2 cellular contexts compared by ENCODE assay signal in genomic region chr4:7936963-7937362, GRCh38.
TF ChIP-seq lines count a peak whose summit lies in the region.

No MANE protein-coding gene starts in this region.

TF ChIP-seq in SK-N-SH, 30 proteins besides CTCF, POLR2A, EP300 and RAD21 (continued from another document):
- TF ChIP-seq IRF3 (IDR thresholded peaks at IDR 0.05; ENCODE audit: low read depth, low read length) (no peak), YY1 (IDR thresholded peaks at IDR 0.05; ENCODE audit: low read depth) (no peak), CHD2 (IDR thresholded peaks at IDR 0.05; ENCODE audit: low read length, partially characterized antibody) (no peak), MXI1 (IDR thresholded peaks at IDR 0.05; ENCODE audit: low read depth, low read length) (no peak), TAF1 (IDR thresholded peaks at IDR 0.05; ENCODE audit: borderline replicate concordance, low read depth, low read length) (no peak), NRF1 (IDR thresholded peaks at IDR 0.05; ENCODE audit: low read depth, low read length) (no peak), GABPA (IDR thresholded peaks at IDR 0.05; ENCODE audit: low read depth) (no peak), MEF2A (IDR thresholded peaks at IDR 0.05; ENCODE audit: borderline replicate concordance, low read depth) (no peak), TEAD4 (IDR thresholded peaks at IDR 0.05; ENCODE audit: borderline replicate concordance, insufficient read depth) (no peak)

TF ChIP-seq in SK-N-SH treated with all-trans-retinoic acid at 6 μM for 48 hours, 23 proteins besides CTCF, POLR2A, EP300 and RAD21 (continued from another document):
- TF ChIP-seq POU6F1 (CRISPR knock-in tag; IDR thresholded peaks at IDR 0.05; ENCODE audit: borderline replicate concordance, low read depth) = no peak
- TF ChIP-seq TCF4 (CRISPR knock-in tag; IDR thresholded peaks at IDR 0.05; ENCODE audit: borderline replicate concordance) = no peak
- TF ChIP-seq SNAI2 (CRISPR knock-in tag; IDR thresholded peaks at IDR 0.05) = no peak
- TF ChIP-seq TOX (CRISPR knock-in tag; IDR thresholded peaks at IDR 0.05; ENCODE audit: borderline replicate concordance) = no peak
- no peak for TF ChIP-seq CSDC2 (CRISPR knock-in tag; IDR thresholded peaks at IDR 0.05)
- TF ChIP-seq ZNF70 (CRISPR knock-in tag; IDR thresholded peaks at IDR 0.05) = no peak
- TF ChIP-seq ZNF8 (CRISPR knock-in tag; IDR thresholded peaks at IDR 0.05) = no peak
- TF ChIP-seq ZFP30 (CRISPR knock-in tag; IDR thresholded peaks at IDR 0.05) = no peak
- no peak for TF ChIP-seq PPARA (CRISPR knock-in tag; IDR thresholded peaks at IDR 0.05; ENCODE audit: borderline replicate concordance)
- TF ChIP-seq GLIS3 (CRISPR knock-in tag; IDR thresholded peaks at IDR 0.05) = no peak
- TF ChIP-seq CSRNP3 (CRISPR knock-in tag; IDR thresholded peaks at IDR 0.05) = no peak
- no peak for TF ChIP-seq TSHZ2 (CRISPR knock-in tag; IDR thresholded peaks at IDR 0.05)
- TF ChIP-seq ESRRG (CRISPR knock-in tag; IDR thresholded peaks at IDR 0.05) = no peak
- no peak for TF ChIP-seq ZFP3 (CRISPR knock-in tag; IDR thresholded peaks at IDR 0.05)
